ENCODE assay signal across 1 cellular context in the genomic region with DNA sequence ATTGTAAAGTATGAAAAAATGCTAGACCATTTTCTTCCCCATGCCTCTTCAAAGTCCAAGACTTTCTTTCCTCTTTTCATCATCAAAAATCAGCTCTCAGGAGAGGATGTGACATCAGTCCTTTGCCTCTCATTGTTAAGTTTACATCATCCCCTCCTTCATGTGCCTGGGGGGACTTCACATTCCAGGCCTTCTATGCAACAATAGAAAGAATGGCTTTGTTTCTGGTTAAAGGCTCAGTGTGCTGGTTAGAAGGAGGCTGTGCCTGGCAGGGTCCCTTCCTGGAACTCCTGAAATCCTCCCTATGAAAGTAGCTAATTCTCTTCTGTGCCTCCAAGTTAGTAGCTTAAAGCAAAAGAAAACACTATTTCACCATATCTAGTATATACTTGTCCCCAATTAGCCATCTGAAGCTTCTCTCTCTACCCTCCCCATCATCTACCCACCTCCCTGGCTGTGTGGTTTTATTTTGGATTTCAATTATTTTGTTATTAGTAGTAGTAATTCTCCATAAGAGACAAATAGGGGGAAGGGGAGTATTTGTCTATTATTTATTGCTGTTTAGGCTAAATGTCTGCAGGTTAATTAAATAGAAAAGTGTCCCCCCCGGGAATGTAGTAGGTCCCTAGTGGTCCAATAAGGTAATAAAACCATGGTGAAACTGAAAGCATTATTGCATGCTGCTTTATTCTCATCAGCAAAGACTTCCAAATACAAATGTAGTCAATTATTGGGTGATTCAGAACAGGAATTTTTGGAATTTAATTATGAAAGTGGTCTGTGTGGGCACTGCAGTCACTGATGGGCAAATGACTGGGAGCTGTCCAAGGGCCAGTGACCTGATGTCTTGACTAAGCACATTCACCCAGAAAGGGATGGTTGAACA.
TF ChIP-seq lines count a peak whose summit lies in the region.

No MANE protein-coding gene starts in this region.

TF ChIP-seq in SK-N-SH treated with all-trans-retinoic acid at 6 μM for 48 hours, 23 proteins besides CTCF, POLR2A, EP300 and RAD21 (continued from another document):
- TF ChIP-seq CSRNP3 (CRISPR knock-in tag; IDR thresholded peaks at IDR 0.05): no peak
